ENCODE assay signal across 12 cellular contexts in genomic region chr11:35047179-35047578, GRCh38.
DNase-seq lines count a peak whose midpoint lies in the region; ATAC-seq and TF ChIP-seq lines count a peak whose summit lies in the region.
"Had no signal": no experiment of that assay in that cellular context is flagged by ENCODE, and none has a peak within 500 bp of the region (broad histone marks: within the 10 kb centered on the region; RNA-seq: fewer than 3 reads in every experiment).

No MANE protein-coding gene starts in this region.

- no peak overlapping the region for H3K56ac ChIP-seq in H9 (ENCODE audit: insufficient read length, low read depth, low read length)

- no peaks in the 10 kb centered on the region for H3K27me3 ChIP-seq in CD8-positive, alpha-beta memory T cell (ENCODE audit: insufficient read depth, low read length, poor library complexity, severe bottlenecking)
- H3K27me3 ChIP-seq in right lobe of liver (no peaks in the 10 kb centered on the region), H9 (ENCODE audit: insufficient read depth, low read length) (no peaks in the 10 kb centered on the region), esophagus muscularis mucosa (no peaks in the 10 kb centered on the region)

- no peak overlapping the region for H3K18ac ChIP-seq in H9 (ENCODE audit: insufficient read length, low read depth, low read length)

- no peaks in the 10 kb centered on the region for H3K9me3 ChIP-seq in CD8-positive, alpha-beta memory T cell (ENCODE audit: low read length)
- H3K9me3 ChIP-seq in right lobe of liver (no peaks in the 10 kb centered on the region), H9 (ENCODE audit: control insufficient read depth, low read depth, low read length) (no peaks in the 10 kb centered on the region), esophagus muscularis mucosa (no peaks in the 10 kb centered on the region)

- no peak overlapping the region for H3K14ac ChIP-seq in H9 (ENCODE audit: insufficient read depth, low read length)

- H4K91ac ChIP-seq in H9 (ENCODE audit: insufficient read length, low read depth, low read length): no peak overlapping the region

- no peak overlapping the region for H3T11ph ChIP-seq in H9 (ENCODE audit: low read length)

- H2BK120ac ChIP-seq in H9 (ENCODE audit: low read depth, low read length, poor library complexity, severe bottlenecking): no peak overlapping the region

- H3K4me1 Mint-ChIP-seq in CD8-positive, alpha-beta memory T cell: peaks cover 67 to 94% (median 88%) of the 10 kb centered on the region in 3 donors
- H3K4me1 Mint-ChIP-seq in activated CD8-positive, alpha-beta T cell treated with anti-CD3 and anti-CD28 coated beads, Interleukin-2, amount 10 ng/mL, durations not matched to agents 7 days and 5 days (ENCODE audit: low read depth): peaks cover 80% of the 10 kb centered on the region
- no peaks in the 10 kb centered on the region for H3K4me1 Mint-ChIP-seq in H9
- H3K4me1 Mint-ChIP-seq: neural crest cell had no signal

- no peak overlapping the region for H4K8ac ChIP-seq in H9 (replicated peaks; ENCODE audit: insufficient read length, low read depth, low read length)

- H3K9ac ChIP-seq in H9 (ENCODE audit: extremely low read depth, insufficient read length, low read length): no peak overlapping the region
- H3K9ac ChIP-seq: GM23248 had no signal

- TF ChIP-seq EP300 in esophagus muscularis mucosa (IDR thresholded peaks at IDR 0.05): no peak

- no peak overlapping the region for H4K5ac ChIP-seq in H9 (ENCODE audit: insufficient read length, low read depth, low read length)

- H3K79me2 ChIP-seq in H9 (ENCODE audit: insufficient read depth, low read length): no peaks in the 10 kb centered on the region

- no peak overlapping the region for H2BK15ac ChIP-seq in H9 (ENCODE audit: low read depth, low read length)

- H3K27ac ChIP-seq in CD8-positive, alpha-beta memory T cell (ENCODE audit: low read depth, low read length): peak overlapping the region; percentile 49
- H3K27ac ChIP-seq in right lobe of liver: no peak overlapping the region
- H3K27ac ChIP-seq in H9 (ENCODE audit: insufficient read length, low read depth, low read length): no peak overlapping the region
- H3K27ac ChIP-seq in esophagus muscularis mucosa (replicated peaks in 1 of 4): no peak overlapping the region
- H3K27ac ChIP-seq: GM23248 had no signal

- H3K36me3 Mint-ChIP-seq in CD8-positive, alpha-beta memory T cell: peaks cover 2 to 8% (median 2%) of the 10 kb centered on the region in 3 donors
- peaks cover 50% of the 10 kb centered on the region for H3K36me3 Mint-ChIP-seq in activated CD8-positive, alpha-beta T cell treated with anti-CD3 and anti-CD28 coated beads, Interleukin-2, amount 10 ng/mL, durations not matched to agents 7 days and 5 days (ENCODE audit: low read depth)
- H3K36me3 Mint-ChIP-seq in H9 (ENCODE audit: insufficient read depth in 1 of 3, low read depth in 3 of 3): peaks cover 0 to 4% (median 0%) of the 10 kb centered on the region in 3 experiments; a peak in 4 of 7 replicates

- H3K4me1 ChIP-seq in CD8-positive, alpha-beta memory T cell (ENCODE audit: insufficient read depth, low read length): peaks cover 83% of the 10 kb centered on the region
- H3K4me1 ChIP-seq in right lobe of liver (peaks cover 0 to 8% (median 0%) of the 10 kb centered on the region in 4 donors), H9 (ENCODE audit: insufficient read depth, low read length) (no peaks in the 10 kb centered on the region), esophagus muscularis mucosa (peaks cover 0 to 21% (median 12%) of the 10 kb centered on the region in 4 donors)

- intact Hi-C loops in right lobe of liver (cut with DNase I) (no loop called here), esophagus muscularis mucosa (cut with DNase I) (no loop called here)

- no peak overlapping the region for H3K4me2 ChIP-seq in H9 (ENCODE audit: insufficient read depth, insufficient read length, low read length)

- no peak overlapping the region for H2BK5ac ChIP-seq in H9 (ENCODE audit: insufficient read length, low read length)

- POLR2A ChIA-PET in CD8-positive, alpha-beta memory T cell (lab: Charles Lee): interaction anchor here (0.7 to 1.3 kb wide), 7 partner anchors 11 to 93 kb away, joined by 3 to 5 read pairs (median 3); no protein-coding TSS in a partner anchor
- POLR2A ChIA-PET in activated CD8-positive, alpha-beta T cell treated with anti-CD3 and anti-CD28 coated beads, Interleukin-2, amount 10 ng/mL, durations not matched to agents 7 days and 5 days (lab: Charles Lee): interaction anchor here (0.9 to 1.8 kb wide), 11 partner anchors 11 to 115 kb away, joined by 3 to 14 read pairs (median 3); partner anchors contain the start of gene CD44

- no peak overlapping the region for H2BK12ac ChIP-seq in H9 (ENCODE audit: insufficient read length, low read depth, low read length)

- no peaks in the 10 kb centered on the region for H4K20me1 ChIP-seq in H9 (ENCODE audit: control insufficient read depth, insufficient read depth, insufficient read length)

- no peaks in the 10 kb centered on the region for H3K23me2 ChIP-seq in H9 (ENCODE audit: insufficient read length, low read depth, low read length, poor library complexity, severe bottlenecking)

- peak; percentile 32 to 89 (median 78) for DNase-seq in CD8-positive, alpha-beta memory T cell
- DNase-seq in NOMO-1 (lab: John Stamatoyannopoulos, UW; ENCODE audit: unreplicated experiment in 2 of 2): peak; percentile 20 to 62
- DNase-seq in activated CD8-positive, alpha-beta T cell treated with anti-CD3 and anti-CD28 coated beads, Interleukin-2, amount 10 ng/mL, durations not matched to agents 7 days and 5 days: peak; percentile 72
- no peak for DNase-seq in right lobe of liver
- no peak for DNase-seq in NCI-H1417 (lab: John Stamatoyannopoulos, UW)
- no peak for DNase-seq in NCI-H82 (lab: John Stamatoyannopoulos, UW)
- no peak for DNase-seq in H9
- DNase-seq in esophagus muscularis mucosa (ENCODE audit: extremely low spot score): no peak
- DNase-seq: endodermal cell, GM23248, NCI-H1436 had no signal

- no peaks in the 10 kb centered on the region for H3K79me1 ChIP-seq in H9 (ENCODE audit: insufficient read depth, low read depth, low read length, poor library complexity, severe bottlenecking)

- H2AFZ ChIP-seq in H9 (ENCODE audit: low read length): no peak overlapping the region
- H2AFZ ChIP-seq: GM23248 had no signal

- peaks cover 0 to 5% of the 10 kb centered on the region in 2 donors for H3K27me3 Mint-ChIP-seq in CD8-positive, alpha-beta memory T cell
- H3K27me3 Mint-ChIP-seq in activated CD8-positive, alpha-beta T cell treated with anti-CD3 and anti-CD28 coated beads, Interleukin-2, amount 10 ng/mL, durations not matched to agents 7 days and 5 days (ENCODE audit: low read depth): no peaks in the 10 kb centered on the region
- H3K27me3 Mint-ChIP-seq in H9 (ENCODE audit: low read depth): no peaks in the 10 kb centered on the region

- H2BK20ac ChIP-seq in H9 (ENCODE audit: low read depth, low read length, poor library complexity, severe bottlenecking): no peak overlapping the region

- no peaks in the 10 kb centered on the region for H3K9me3 Mint-ChIP-seq in CD8-positive, alpha-beta memory T cell
- H3K9me3 Mint-ChIP-seq in activated CD8-positive, alpha-beta T cell treated with anti-CD3 and anti-CD28 coated beads, Interleukin-2, amount 10 ng/mL, durations not matched to agents 7 days and 5 days (ENCODE audit: insufficient read depth): peaks cover 18% of the 10 kb centered on the region
- H3K9me3 Mint-ChIP-seq in H9: peaks cover 6 to 9% of the 10 kb centered on the region in 2 experiments; a peak in 3 of 5 replicates

- H3K4ac ChIP-seq in H9 (ENCODE audit: low read depth, low read length): no peak overlapping the region

- CTCF ChIA-PET in CD8-positive, alpha-beta memory T cell (lab: Charles Lee): interaction anchor here (0.7 to 2.3 kb wide), 6 partner anchors 17 to 100 kb away, joined by 3 to 6 read pairs (median 4); no protein-coding TSS in a partner anchor
- CTCF ChIA-PET in activated CD8-positive, alpha-beta T cell treated with anti-CD3 and anti-CD28 coated beads, Interleukin-2, amount 10 ng/mL, durations not matched to agents 7 days and 5 days (lab: Charles Lee): interaction anchor here (0.8 to 1.6 kb wide), 15 partner anchors 9 to 258 kb away, joined by 3 to 6 read pairs (median 3); no protein-coding TSS in a partner anchor

- no peaks in the 10 kb centered on the region for H3K36me3 ChIP-seq in CD8-positive, alpha-beta memory T cell (ENCODE audit: insufficient read depth, low read length)
- H3K36me3 ChIP-seq in right lobe of liver (no peaks in the 10 kb centered on the region), esophagus muscularis mucosa (no peaks in the 10 kb centered on the region)

- peak; percentile 63 for ATAC-seq in activated CD8-positive, alpha-beta T cell treated with anti-CD3 and anti-CD28 coated beads, Interleukin-2, amount 10 ng/mL, durations not matched to agents 7 days and 5 days
- ATAC-seq in right lobe of liver: peak; percentile 27 to 54 (median 40)

- peak overlapping the region; percentile 22 to 82 (median 44) for H3K4me3 Mint-ChIP-seq in CD8-positive, alpha-beta memory T cell
- peak overlapping the region; percentile 51 for H3K4me3 Mint-ChIP-seq in activated CD8-positive, alpha-beta T cell treated with anti-CD3 and anti-CD28 coated beads, Interleukin-2, amount 10 ng/mL, durations not matched to agents 7 days and 5 days
- no peak overlapping the region for H3K4me3 Mint-ChIP-seq in H9
- H3K4me3 Mint-ChIP-seq: endodermal cell, neural crest cell had no signal

- H3K27ac Mint-ChIP-seq in CD8-positive, alpha-beta memory T cell: peak overlapping the region; percentile 91 to 100 (median 100)
- H3K27ac Mint-ChIP-seq in activated CD8-positive, alpha-beta T cell treated with anti-CD3 and anti-CD28 coated beads, Interleukin-2, amount 10 ng/mL, durations not matched to agents 7 days and 5 days: peak overlapping the region; percentile 95
- no peak overlapping the region for H3K27ac Mint-ChIP-seq in H9
- H3K27ac Mint-ChIP-seq: endodermal cell had no signal

- peak overlapping the region; percentile 19 for H3K4me3 ChIP-seq in CD8-positive, alpha-beta memory T cell (ENCODE audit: low read length)
- H3K4me3 ChIP-seq in right lobe of liver (no peak overlapping the region), esophagus muscularis mucosa (no peak overlapping the region)
- H3K4me3 ChIP-seq: GM23248 had no signal

- 86% methylated on average over 1 of the region's 1 CpG for WGBS in right lobe of liver (ENCODE audit: insufficient coverage, low coverage, low lambda C conversion rate, missing lambda C conversion rate)
- no CpG with 5 or more reads among the region's 1 CpG for whole genome bisulfite sequencing in H9 (ENCODE audit: extremely low coverage, insufficient read length, low lambda C conversion rate)
- 64% methylated on average over 1 of the region's 1 CpG for WGBS in esophagus muscularis mucosa

- H2AK5ac ChIP-seq in H9 (ENCODE audit: insufficient read length, low read length): no peak overlapping the region

- no peak for TF ChIP-seq POLR2A in right lobe of liver (IDR thresholded peaks at IDR 0.05)
- TF ChIP-seq POLR2A in esophagus muscularis mucosa (IDR thresholded peaks at IDR 0.05; ENCODE audit: low read depth): no peak

- H3K23ac ChIP-seq in H9 (ENCODE audit: insufficient read length, low read depth, low read length): no peak overlapping the region

- TF ChIP-seq CTCF in right lobe of liver (IDR thresholded peaks at IDR 0.05) (no peak), H9 (conservative IDR thresholded peaks at IDR 0.05) (no peak), esophagus muscularis mucosa (IDR thresholded peaks at IDR 0.05) (no peak)

Comparison
In these comparisons a context has a peak if more than half of its experiments do, and no peak if none do; other contexts are left out.
1. DNase-seq: peak in CD8-positive, alpha-beta memory T cell (5 of 5), NOMO-1 (2 of 2) and activated CD8-positive, alpha-beta T cell treated with anti-CD3 and anti-CD28 coated beads, Interleukin-2, amount 10 ng/mL, durations not matched to agents 7 days and 5 days (single experiment); none in right lobe of liver (0 of 3), NCI-H1417 (0 of 3), NCI-H82 (single experiment), H9 (single experiment) and esophagus muscularis mucosa (single experiment).
2. H3K27ac Mint-ChIP-seq: peak in CD8-positive, alpha-beta memory T cell (8 of 8) and activated CD8-positive, alpha-beta T cell treated with anti-CD3 and anti-CD28 coated beads, Interleukin-2, amount 10 ng/mL, durations not matched to agents 7 days and 5 days (single experiment); none in H9 (0 of 3).
3. H3K4me3 Mint-ChIP-seq: peak in CD8-positive, alpha-beta memory T cell (7 of 7) and activated CD8-positive, alpha-beta T cell treated with anti-CD3 and anti-CD28 coated beads, Interleukin-2, amount 10 ng/mL, durations not matched to agents 7 days and 5 days (single experiment); none in H9 (0 of 2).